In the genomic region with DNA sequence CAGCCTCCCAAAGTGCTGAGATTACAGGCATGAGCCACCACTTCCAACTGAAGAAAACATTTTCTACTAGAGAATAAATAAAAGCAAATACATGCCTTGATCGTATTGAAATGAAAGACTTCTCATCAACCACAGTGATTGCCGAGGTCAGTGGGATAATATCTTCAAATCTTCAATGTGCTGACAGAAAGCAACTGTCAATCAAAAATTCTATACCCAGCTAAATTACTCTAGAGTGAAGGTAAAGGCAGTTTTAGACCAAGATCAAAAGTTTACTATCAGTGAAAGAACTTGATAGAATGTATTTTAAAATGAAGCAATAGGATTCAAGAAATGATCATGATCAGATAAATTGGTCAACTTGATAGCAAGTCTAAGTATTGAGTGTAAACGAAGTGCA, we compare ENCODE assay signal across 2 cellular contexts.
TF ChIP-seq lines count a peak whose summit lies in the region.

No MANE protein-coding gene starts in this region.

TF ChIP-seq in HEK293T, 16 proteins besides CTCF, POLR2A, EP300 and RAD21 (continued from another document):
- TF ChIP-seq, protein P1, sequence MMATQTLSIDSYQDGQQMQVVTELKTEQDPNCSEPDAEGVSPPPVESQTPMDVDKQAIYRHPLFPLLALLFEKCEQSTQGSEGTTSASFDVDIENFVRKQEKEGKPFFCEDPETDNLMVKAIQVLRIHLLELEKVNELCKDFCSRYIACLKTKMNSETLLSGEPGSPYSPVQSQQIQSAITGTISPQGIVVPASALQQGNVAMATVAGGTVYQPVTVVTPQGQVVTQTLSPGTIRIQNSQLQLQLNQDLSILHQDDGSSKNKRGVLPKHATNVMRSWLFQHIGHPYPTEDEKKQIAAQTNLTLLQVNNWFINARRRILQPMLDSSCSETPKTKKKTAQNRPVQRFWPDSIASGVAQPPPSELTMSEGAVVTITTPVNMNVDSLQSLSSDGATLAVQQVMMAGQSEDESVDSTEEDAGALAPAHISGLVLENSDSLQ (IDR thresholded peaks at IDR 0.05) = peak; percentile 62
- TF ChIP-seq CTBP1 (IDR thresholded peaks at IDR 0.05; ENCODE audit: borderline replicate concordance) (no peak), TARDBP (IDR thresholded peaks at IDR 0.05) (no peak)

TF ChIP-seq in K562, 482 proteins besides CTCF, POLR2A, EP300 and RAD21 (continued from another document):
- TF ChIP-seq, protein P1 (IDR thresholded peaks at IDR 0.05) = peak; percentile 83
- TF ChIP-seq ZNF551 (CRISPR knock-in tag; IDR thresholded peaks at IDR 0.05) = no peak
- TF ChIP-seq ZFP1 (CRISPR knock-in tag; IDR thresholded peaks at IDR 0.05) = peak; percentile 94
- no peak for TF ChIP-seq EZH2 (IDR thresholded peaks at IDR 0.05; ENCODE audit: borderline replicate concordance, low read depth, low read length)
- no peak for TF ChIP-seq NEUROD1 (IDR thresholded peaks at IDR 0.05; ENCODE audit: borderline replicate concordance, low read depth, low read length, partially characterized antibody)
- no peak for TF ChIP-seq KHSRP (IDR thresholded peaks at IDR 0.05)
- TF ChIP-seq KDM1A (IDR thresholded peaks at IDR 0.05) = no peak
- TF ChIP-seq XRCC3 (IDR thresholded peaks at IDR 0.05) = no peak
- TF ChIP-seq RFX1 (IDR thresholded peaks at IDR 0.05) = no peak
- no peak for TF ChIP-seq ETV5 (CRISPR knock-in tag; IDR thresholded peaks at IDR 0.05; ENCODE audit: low read depth)
- no peak for TF ChIP-seq ZNF12 (CRISPR knock-in tag; IDR thresholded peaks at IDR 0.05)
- no peak for TF ChIP-seq HDAC3 (IDR thresholded peaks at IDR 0.05; ENCODE audit: borderline replicate concordance, partially characterized antibody)
- TF ChIP-seq ZBTB17 (CRISPR knock-in tag; IDR thresholded peaks at IDR 0.05) = no peak
- no peak for TF ChIP-seq ZNF174 (CRISPR knock-in tag; IDR thresholded peaks at IDR 0.05)
- no peak for TF ChIP-seq NELFE (IDR thresholded peaks at IDR 0.05; ENCODE audit: insufficient read depth, insufficient read length)
- TF ChIP-seq, protein P2, sequence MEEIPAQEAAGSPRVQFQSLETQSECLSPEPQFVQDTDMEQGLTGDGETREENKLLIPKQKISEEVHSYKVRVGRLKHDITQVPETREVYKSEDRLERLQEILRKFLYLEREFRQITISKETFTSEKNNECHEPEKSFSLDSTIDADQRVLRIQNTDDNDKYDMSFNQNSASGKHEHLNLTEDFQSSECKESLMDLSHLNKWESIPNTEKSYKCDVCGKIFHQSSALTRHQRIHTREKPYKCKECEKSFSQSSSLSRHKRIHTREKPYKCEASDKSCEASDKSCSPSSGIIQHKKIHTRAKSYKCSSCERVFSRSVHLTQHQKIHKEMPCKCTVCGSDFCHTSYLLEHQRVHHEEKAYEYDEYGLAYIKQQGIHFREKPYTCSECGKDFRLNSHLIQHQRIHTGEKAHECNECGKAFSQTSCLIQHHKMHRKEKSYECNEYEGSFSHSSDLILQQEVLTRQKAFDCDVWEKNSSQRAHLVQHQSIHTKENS (CRISPR knock-in tag; IDR thresholded peaks at IDR 0.05) = no peak
- TF ChIP-seq, protein P3, sequence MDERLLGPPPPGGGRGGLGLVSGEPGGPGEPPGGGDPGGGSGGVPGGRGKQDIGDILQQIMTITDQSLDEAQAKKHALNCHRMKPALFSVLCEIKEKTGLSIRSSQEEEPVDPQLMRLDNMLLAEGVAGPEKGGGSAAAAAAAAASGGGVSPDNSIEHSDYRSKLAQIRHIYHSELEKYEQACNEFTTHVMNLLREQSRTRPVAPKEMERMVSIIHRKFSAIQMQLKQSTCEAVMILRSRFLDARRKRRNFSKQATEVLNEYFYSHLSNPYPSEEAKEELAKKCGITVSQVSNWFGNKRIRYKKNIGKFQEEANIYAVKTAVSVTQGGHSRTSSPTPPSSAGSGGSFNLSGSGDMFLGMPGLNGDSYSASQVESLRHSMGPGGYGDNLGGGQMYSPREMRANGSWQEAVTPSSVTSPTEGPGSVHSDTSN (CRISPR knock-in tag; IDR thresholded peaks at IDR 0.05; ENCODE audit: low read depth) = no peak
- TF ChIP-seq, protein P3 (tag; conservative IDR thresholded peaks at IDR 0.05; ENCODE audit: low read depth) = peak; percentile 39; the same call in 1 of the 2 replicates
- no peak for TF ChIP-seq ZNF408 (CRISPR knock-in tag; IDR thresholded peaks at IDR 0.05; ENCODE audit: low read depth)
- no peak for TF ChIP-seq ZNF431 (CRISPR knock-in tag; IDR thresholded peaks at IDR 0.05)
- TF ChIP-seq KLF13 (tag; IDR thresholded peaks at IDR 0.05; ENCODE audit: borderline replicate concordance, low read depth) = no peak
